28 cellular contexts compared by ENCODE assay signal in genomic region chr22:19789406-19789805, GRCh38. TPM values are rescaled to one million over a fixed set of nuclear protein-coding genes. Genes with fewer than 3 reads are reported as not detected.
"Had no signal": no experiment of that assay in that cellular context is flagged by ENCODE, and none has a peak within 500 bp of the region (broad histone marks: within the 10 kb centered on the region; RNA-seq: fewer than 3 reads in every experiment).

No MANE protein-coding gene starts in this region.

- H3K4me2 ChIP-seq: neural progenitor cell had no signal

- H3K36me3 ChIP-seq: colonic mucosa, gastrocnemius medialis, neural progenitor cell, ovary, upper lobe of left lung had no signal

- H3K27me3 ChIP-seq: colonic mucosa, gastrocnemius medialis, neural progenitor cell, ovary, tibial nerve, upper lobe of left lung had no signal

- H3K9me3 ChIP-seq: colonic mucosa, gastrocnemius medialis, ovary had no signal

- DNase-seq: central memory CD4-positive, alpha-beta T cell; colonic mucosa; effector CD8-positive, alpha-beta T cell; endodermal cell; foreskin fibroblast; gastrocnemius medialis; head of caudate nucleus; kidney glomerular epithelial cell; left colon; mammary epithelial cell; mesendoderm; midbrain; naive thymus-derived CD4-positive, alpha-beta T cell; nucleus accumbens; stimulated activated CD4-positive, alpha-beta T cell treated with anti-CD3 and anti-CD28 coated beads, Interleukin-4, amount 100 ng/mL, for 4 hours; stimulated activated naive CD8-positive, alpha-beta T cell treated with anti-CD3 and anti-CD28 coated beads, Interleukin-15, Interleukin-2, amounts not matched to agents 100 U/mL and 50 U/mL, for 24 hours; substantia nigra had no signal

- FAIRE-seq: islet of Langerhans, urothelium cell line had no signal

- H2AFZ ChIP-seq: neural progenitor cell had no signal

- ATAC-seq: esophagus mucosa; gastrocnemius medialis; left colon; naive thymus-derived CD4-positive, alpha-beta T cell; sciatic nerve; stimulated activated memory B cell treated with anti-CD40 and anti-IgM and Interleukin-4, amounts not matched to agents 10 μg/mL and 1 μg/mL and 100 μg/mL, for 72 hours; stimulated activated naive CD8-positive, alpha-beta T cell treated with anti-CD3 and anti-CD28 coated beads, Interleukin-15, Interleukin-2, amounts not matched to agents 100 U/mL and 50 U/mL, for 24 hours had no signal

- H3K9ac ChIP-seq: neural progenitor cell had no signal

- H3K4me1 ChIP-seq: colonic mucosa, gastrocnemius medialis, neural progenitor cell, tibial nerve, upper lobe of left lung had no signal

- H3K27ac ChIP-seq: colonic mucosa, epithelial cell of prostate, gastrocnemius medialis, neural progenitor cell, ovary, thoracic aorta, tibial nerve, upper lobe of left lung had no signal

- H3K4me3 ChIP-seq: colonic mucosa, gastrocnemius medialis, neural progenitor cell, ovary, thoracic aorta, tibial nerve, upper lobe of left lung had no signal

RNA-seq across cellular contexts. Expression of gene TBX1, which starts 28.8 kb away (rescaled TPM):
- polyA plus RNA-seq: mammary epithelial cell; naive thymus-derived CD4-positive, alpha-beta T cell had no signal
